ENCODE assay signal across 24 cellular contexts in genomic region chr12:76410371-76410770, GRCh38.
"Had no signal": no experiment of that assay in that cellular context is flagged by ENCODE, and none has a peak within 500 bp of the region (broad histone marks: within the 10 kb centered on the region; RNA-seq: fewer than 3 reads in every experiment).

No MANE protein-coding gene starts in this region.

- H3K9me3 ChIP-seq: esophagus muscularis mucosa, gastrocnemius medialis, heart right ventricle, left lung, lower lobe of right lung, mucosa of descending colon had no signal

- FAIRE-seq: colon, endothelial cell of umbilical vein, islet of Langerhans had no signal

- H3K9me3 Mint-ChIP-seq: naive B cell had no signal

- H3K27me3 Mint-ChIP-seq: naive B cell had no signal

- DNase-seq: dermis blood vessel endothelial cell; dorsolateral prefrontal cortex; effector CD4-positive, alpha-beta T cell; effector memory CD4-positive, alpha-beta T cell; foreskin fibroblast; foreskin melanocyte; gastrocnemius medialis; glutamatergic neuron; head of caudate nucleus; heart right ventricle; hippocampal formation; left cardiac atrium; left lung; left ventricle myocardium superior; lower lobe of right lung; mesenchymal stem cell; mucosa of descending colon; naive B cell had no signal

- H3K4me3 ChIP-seq: coronary artery, dorsolateral prefrontal cortex, esophagus muscularis mucosa, gastrocnemius medialis, heart right ventricle, left lung, lower lobe of right lung, mucosa of descending colon had no signal

- H3K4me3 Mint-ChIP-seq: mesothelial cell of epicardium, naive B cell had no signal

- H3K4me1 ChIP-seq: left lung, lower lobe of right lung had no signal

- H3K27me3 ChIP-seq: dorsolateral prefrontal cortex, esophagus muscularis mucosa, gastrocnemius medialis, heart right ventricle, left lung had no signal

- H3K36me3 ChIP-seq: esophagus muscularis mucosa, gastrocnemius medialis, left lung, lower lobe of right lung had no signal

- ATAC-seq: gastrocnemius medialis, heart right ventricle, left cardiac atrium, left lung, left ventricle myocardium superior, lower lobe of right lung, mucosa of descending colon had no signal

- H3K27ac ChIP-seq: coronary artery, dorsolateral prefrontal cortex, esophagus muscularis mucosa, gastrocnemius medialis, heart right ventricle, left lung, lower lobe of right lung had no signal
